ENCODE assay signal across 14 cellular contexts in genomic region chr7:51069411-51070083, GRCh38.
DNase-seq lines count a peak whose midpoint lies in the region; ATAC-seq and TF ChIP-seq lines count a peak whose summit lies in the region.
"Had no signal": no experiment of that assay in that cellular context is flagged by ENCODE, and none has a peak within 500 bp of the region (broad histone marks: within the 10 kb centered on the region; RNA-seq: fewer than 3 reads in every experiment).

No MANE protein-coding gene starts in this region.

- no peak overlapping the region for H3K4me3 Mint-ChIP-seq in activated T-helper 17 cell treated with anti-CD3 and anti-CD28 coated beads, Interleukin-2, amount 50 U/mL, for 72 hours
- H3K4me3 Mint-ChIP-seq: activated CD4-positive, alpha-beta memory T cell treated with anti-CD3 and anti-CD28 coated beads, Interleukin-2, amount 10 ng/mL, durations not matched to agents 7 days and 5 days had no signal

- H3K9me3 Mint-ChIP-seq in activated T-helper 17 cell treated with anti-CD3 and anti-CD28 coated beads, Interleukin-2, amount 50 U/mL, for 72 hours = no peaks in the 10 kb centered on the region
- H3K9me3 Mint-ChIP-seq: activated CD4-positive, alpha-beta memory T cell treated with anti-CD3 and anti-CD28 coated beads, Interleukin-2, amount 10 ng/mL, durations not matched to agents 7 days and 5 days had no signal

- H3K36me3 Mint-ChIP-seq in activated T-helper 17 cell treated with anti-CD3 and anti-CD28 coated beads, Interleukin-2, amount 50 U/mL, for 72 hours (ENCODE audit: low read depth) = no peaks in the 10 kb centered on the region

- DNase-seq in Jurkat, Clone E6-1 (ENCODE audit: low read depth, low spot score) = peak; percentile 34
- DNase-seq in astrocyte of the cerebellum (ENCODE audit: low read depth) (peak; percentile 69), glomerular visceral epithelial cell (ENCODE audit: extremely low spot score) (peak; percentile 21), islet precursor cell (no peak)
- DNase-seq in activated naive CD4-positive, alpha-beta T cell treated with anti-CD3 and anti-CD28 coated beads, Interleukin-2, amount 50 U/mL, for 16 hours = no peak
- DNase-seq: activated CD4-positive, alpha-beta memory T cell treated with anti-CD3 and anti-CD28 coated beads, Interleukin-2, amount 10 ng/mL, durations not matched to agents 7 days and 5 days; central memory CD4-positive, alpha-beta T cell; NCI-H524; right lobe of liver; T-helper 9 cell had no signal

- H3K27ac Mint-ChIP-seq in activated T-helper 17 cell treated with anti-CD3 and anti-CD28 coated beads, Interleukin-2, amount 50 U/mL, for 72 hours = no peak overlapping the region
- H3K27ac Mint-ChIP-seq: activated CD4-positive, alpha-beta memory T cell treated with anti-CD3 and anti-CD28 coated beads, Interleukin-2, amount 10 ng/mL, durations not matched to agents 7 days and 5 days had no signal

- H3K27me3 Mint-ChIP-seq in activated T-helper 17 cell treated with anti-CD3 and anti-CD28 coated beads, Interleukin-2, amount 50 U/mL, for 72 hours = no peaks in the 10 kb centered on the region
- H3K27me3 Mint-ChIP-seq: activated CD4-positive, alpha-beta memory T cell treated with anti-CD3 and anti-CD28 coated beads, Interleukin-2, amount 10 ng/mL, durations not matched to agents 7 days and 5 days had no signal

- H3K9ac ChIP-seq in rectal smooth muscle tissue (ENCODE audit: low read length) = no peak overlapping the region

- no peaks in the 10 kb centered on the region for H3K4me1 Mint-ChIP-seq in activated T-helper 17 cell treated with anti-CD3 and anti-CD28 coated beads, Interleukin-2, amount 50 U/mL, for 72 hours
- H3K4me1 Mint-ChIP-seq: activated CD4-positive, alpha-beta memory T cell treated with anti-CD3 and anti-CD28 coated beads, Interleukin-2, amount 10 ng/mL, durations not matched to agents 7 days and 5 days had no signal

- H3K4me3 ChIP-seq in Jurkat, Clone E6-1 (ENCODE audit: low read length) = no peak overlapping the region
- H3K4me3 ChIP-seq in astrocyte of the cerebellum (ENCODE audit: low read depth, low read length) (no peak overlapping the region), rectal smooth muscle tissue (ENCODE audit: low read length) (no peak overlapping the region)
- H3K4me3 ChIP-seq: right lobe of liver had no signal

- no peak for TF ChIP-seq CTCF in astrocyte of the cerebellum (IDR thresholded peaks at IDR 0.05; ENCODE audit: low read depth, low read length, missing control alignments)

- H3K4me1 ChIP-seq in rectal smooth muscle tissue (ENCODE audit: control insufficient read depth, insufficient read depth, low read length) = peaks cover 6% of the 10 kb centered on the region

- H3K27ac ChIP-seq in rectal smooth muscle tissue (ENCODE audit: low read depth, low read length) = peak overlapping the region; percentile 47
- H3K27ac ChIP-seq: C4-2B had no signal

- H3K27me3 ChIP-seq in rectal smooth muscle tissue (ENCODE audit: control insufficient read depth, insufficient read depth, low read length) = no peaks in the 10 kb centered on the region
- H3K27me3 ChIP-seq: right lobe of liver had no signal

- no peaks in the 10 kb centered on the region for H3K36me3 ChIP-seq in rectal smooth muscle tissue (ENCODE audit: control insufficient read depth, insufficient read depth, low read length)
- H3K36me3 ChIP-seq: right lobe of liver had no signal

- in situ Hi-C loops in astrocyte of the cerebellum (cut with HindIII; ENCODE audit: low sequenced_read_pairs) = no loop called here

- ATAC-seq in activated T-helper 17 cell treated with anti-CD3 and anti-CD28 coated beads, Interleukin-2, amount 50 U/mL, for 72 hours (replicated peaks) = no peak
- ATAC-seq in GM21390 (IDR thresholded peaks at IDR 0.05; ENCODE audit: unreplicated experiment) = no peak

Comparison
In these comparisons a context has a peak if more than half of its experiments do, and no peak if none do; other contexts are left out.
1. DNase-seq: peak in Jurkat, Clone E6-1 (single experiment), astrocyte of the cerebellum (single experiment) and glomerular visceral epithelial cell (single experiment); none in islet precursor cell (single experiment) and activated naive CD4-positive, alpha-beta T cell treated with anti-CD3 and anti-CD28 coated beads, Interleukin-2, amount 50 U/mL, for 16 hours (single experiment).